ENCODE assay signal across 8 cellular contexts in genomic region chr12:132145334-132145733, GRCh38. TPM values are rescaled to one million over a fixed set of nuclear protein-coding genes. Genes with fewer than 3 reads are reported as not detected.
DNase-seq lines count a peak whose midpoint lies in the region; ATAC-seq lines count a peak whose summit lies in the region.

No MANE protein-coding gene starts in this region.

- H3K36me3 Mint-ChIP-seq in activated CD4-positive, alpha-beta T cell treated with anti-CD3 and anti-CD28 coated beads, Interleukin-2, amount 10 ng/mL, durations not matched to agents 7 days and 5 days (ENCODE audit: low read depth): peaks cover 5% of the 10 kb centered on the region
- H3K36me3 Mint-ChIP-seq in activated CD4-positive, alpha-beta memory T cell treated with anti-CD3 and anti-CD28 coated beads, Interleukin-2, amount 10 ng/mL, durations not matched to agents 7 days and 5 days (ENCODE audit: low read depth): peaks cover 10% of the 10 kb centered on the region
- peaks cover 6% of the 10 kb centered on the region for H3K36me3 Mint-ChIP-seq in stimulated activated memory B cell treated with anti-CD40 and anti-IgM and Interleukin-4, amounts not matched to agents 10 μg/mL and 1 μg/mL and 100 μg/mL, for 72 hours

- H3K27ac Mint-ChIP-seq in activated CD4-positive, alpha-beta T cell treated with anti-CD3 and anti-CD28 coated beads, Interleukin-2, amount 10 ng/mL, durations not matched to agents 7 days and 5 days: peak overlapping the region; percentile 92
- H3K27ac Mint-ChIP-seq in activated CD4-positive, alpha-beta memory T cell treated with anti-CD3 and anti-CD28 coated beads, Interleukin-2, amount 10 ng/mL, durations not matched to agents 7 days and 5 days: peak overlapping the region; percentile 72
- peak overlapping the region; percentile 90 for H3K27ac Mint-ChIP-seq in stimulated activated memory B cell treated with anti-CD40 and anti-IgM and Interleukin-4, amounts not matched to agents 10 μg/mL and 1 μg/mL and 100 μg/mL, for 72 hours

- CTCF ChIA-PET in activated CD4-positive, alpha-beta T cell treated with anti-CD3 and anti-CD28 coated beads, Interleukin-2, amount 10 ng/mL, durations not matched to agents 7 days and 5 days (lab: Charles Lee): interaction anchor here (0.7 to 1.0 kb wide), 2 partner anchors 8 to 416 kb away, joined by 3 read pairs; no protein-coding TSS in a partner anchor
- CTCF ChIA-PET in activated CD4-positive, alpha-beta memory T cell treated with anti-CD3 and anti-CD28 coated beads, Interleukin-2, amount 10 ng/mL, durations not matched to agents 7 days and 5 days (lab: Charles Lee): interaction anchor here (2.1 kb wide), 1 partner anchor 9 kb away, joined by 7 read pairs; no protein-coding TSS in a partner anchor

- H3K9me3 Mint-ChIP-seq in activated CD4-positive, alpha-beta T cell treated with anti-CD3 and anti-CD28 coated beads, Interleukin-2, amount 10 ng/mL, durations not matched to agents 7 days and 5 days: no peaks in the 10 kb centered on the region
- no peaks in the 10 kb centered on the region for H3K9me3 Mint-ChIP-seq in activated CD4-positive, alpha-beta memory T cell treated with anti-CD3 and anti-CD28 coated beads, Interleukin-2, amount 10 ng/mL, durations not matched to agents 7 days and 5 days
- no peaks in the 10 kb centered on the region for H3K9me3 Mint-ChIP-seq in stimulated activated memory B cell treated with anti-CD40 and anti-IgM and Interleukin-4, amounts not matched to agents 10 μg/mL and 1 μg/mL and 100 μg/mL, for 72 hours

- no peaks in the 10 kb centered on the region for H3K27me3 Mint-ChIP-seq in activated CD4-positive, alpha-beta T cell treated with anti-CD3 and anti-CD28 coated beads, Interleukin-2, amount 10 ng/mL, durations not matched to agents 7 days and 5 days
- no peaks in the 10 kb centered on the region for H3K27me3 Mint-ChIP-seq in activated CD4-positive, alpha-beta memory T cell treated with anti-CD3 and anti-CD28 coated beads, Interleukin-2, amount 10 ng/mL, durations not matched to agents 7 days and 5 days
- H3K27me3 Mint-ChIP-seq in stimulated activated memory B cell treated with anti-CD40 and anti-IgM and Interleukin-4, amounts not matched to agents 10 μg/mL and 1 μg/mL and 100 μg/mL, for 72 hours: no peaks in the 10 kb centered on the region

- no peak for ATAC-seq in stimulated activated memory B cell treated with anti-CD40 and anti-IgM and Interleukin-4, amounts not matched to agents 10 μg/mL and 1 μg/mL and 100 μg/mL, for 72 hours

- peaks cover 33% of the 10 kb centered on the region for H3K4me1 Mint-ChIP-seq in activated CD4-positive, alpha-beta T cell treated with anti-CD3 and anti-CD28 coated beads, Interleukin-2, amount 10 ng/mL, durations not matched to agents 7 days and 5 days
- peaks cover 34% of the 10 kb centered on the region for H3K4me1 Mint-ChIP-seq in activated CD4-positive, alpha-beta memory T cell treated with anti-CD3 and anti-CD28 coated beads, Interleukin-2, amount 10 ng/mL, durations not matched to agents 7 days and 5 days
- H3K4me1 Mint-ChIP-seq in stimulated activated memory B cell treated with anti-CD40 and anti-IgM and Interleukin-4, amounts not matched to agents 10 μg/mL and 1 μg/mL and 100 μg/mL, for 72 hours: peaks cover 42% of the 10 kb centered on the region

- POLR2A ChIA-PET in activated CD4-positive, alpha-beta T cell treated with anti-CD3 and anti-CD28 coated beads, Interleukin-2, amount 10 ng/mL, durations not matched to agents 7 days and 5 days (lab: Charles Lee): no interaction called here
- POLR2A ChIA-PET in activated CD4-positive, alpha-beta memory T cell treated with anti-CD3 and anti-CD28 coated beads, Interleukin-2, amount 10 ng/mL, durations not matched to agents 7 days and 5 days (lab: Charles Lee): interaction anchor here (1.1 kb wide), 1 partner anchor 13 kb away, joined by 4 read pairs; no protein-coding TSS in a partner anchor

- DNase-seq in activated CD4-positive, alpha-beta T cell treated with anti-CD3 and anti-CD28 coated beads, Interleukin-2, amount 10 ng/mL, durations not matched to agents 7 days and 5 days: no peak
- no peak for DNase-seq in activated CD4-positive, alpha-beta T cell treated with anti-CD3 and anti-CD28 coated beads for 1 hour
- DNase-seq in activated CD4-positive, alpha-beta memory T cell treated with anti-CD3 and anti-CD28 coated beads, Interleukin-2, amount 10 ng/mL, durations not matched to agents 7 days and 5 days: no peak
- no peak for DNase-seq in inferior parietal cortex (ENCODE audit: extremely low spot score)
- no peak for DNase-seq in GM19240 (ENCODE audit: insufficient read length, low spot score)
- no peak for DNase-seq in GM19238 (ENCODE audit: insufficient read length, low spot score)

- peaks cover 2% of the 10 kb centered on the region for H3K9me3 ChIP-seq in iPS-18c (ENCODE audit: control insufficient read depth, insufficient read depth, low read length)

- H3K4me3 Mint-ChIP-seq in activated CD4-positive, alpha-beta T cell treated with anti-CD3 and anti-CD28 coated beads, Interleukin-2, amount 10 ng/mL, durations not matched to agents 7 days and 5 days: peak overlapping the region; percentile 93
- H3K4me3 Mint-ChIP-seq in activated CD4-positive, alpha-beta memory T cell treated with anti-CD3 and anti-CD28 coated beads, Interleukin-2, amount 10 ng/mL, durations not matched to agents 7 days and 5 days: peak overlapping the region; percentile 94
- H3K4me3 Mint-ChIP-seq in stimulated activated memory B cell treated with anti-CD40 and anti-IgM and Interleukin-4, amounts not matched to agents 10 μg/mL and 1 μg/mL and 100 μg/mL, for 72 hours: peak overlapping the region; percentile 87

- peak overlapping the region; percentile 97; the same call in 1 of the 2 replicates for H3K4me3 ChIP-seq in iPS-18c (ENCODE audit: insufficient read depth, low read depth, low read length)

RNA-seq across cellular contexts. Expression of gene NOC4L, which starts 1.1 kb away (rescaled TPM):
- 10 to 100 TPM; 28.9 to 32.4 TPM for total RNA-seq in activated CD4-positive, alpha-beta T cell treated with anti-CD3 and anti-CD28 coated beads, Interleukin-2, amount 10 ng/mL, durations not matched to agents 7 days and 5 days
- 10 to 100 TPM; 23.4 to 23.6 TPM for total RNA-seq in activated CD4-positive, alpha-beta memory T cell treated with anti-CD3 and anti-CD28 coated beads, Interleukin-2, amount 10 ng/mL, durations not matched to agents 7 days and 5 days

RNA-seq across cellular contexts. Expression of gene DDX51, which starts 1.2 kb away (rescaled TPM):
- total RNA-seq in activated CD4-positive, alpha-beta T cell treated with anti-CD3 and anti-CD28 coated beads, Interleukin-2, amount 10 ng/mL, durations not matched to agents 7 days and 5 days: 10 to 100 TPM; 25.2 to 27.5 TPM
- 10 to 100 TPM; 17.9 to 18.6 TPM for total RNA-seq in activated CD4-positive, alpha-beta memory T cell treated with anti-CD3 and anti-CD28 coated beads, Interleukin-2, amount 10 ng/mL, durations not matched to agents 7 days and 5 days
